In the genomic region with DNA sequence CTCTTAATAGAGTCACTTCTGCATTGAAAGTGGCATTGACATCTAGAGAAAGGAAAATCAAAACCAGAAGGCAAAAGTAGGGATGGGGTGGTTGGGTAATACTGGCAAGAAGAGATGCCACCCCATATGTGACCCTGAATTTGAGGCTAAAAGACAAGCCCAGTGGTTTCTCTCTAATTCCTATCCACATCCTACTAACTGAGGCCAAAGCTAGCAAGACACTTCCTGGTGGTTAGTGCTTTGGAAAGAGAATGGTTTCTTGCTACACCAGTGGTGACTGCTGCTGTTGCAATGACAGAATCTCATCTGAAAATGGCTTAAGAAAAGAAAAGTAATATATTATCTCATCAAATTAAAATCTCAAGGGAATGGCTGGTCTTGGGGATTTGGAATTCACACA, we compare ENCODE assay signal across 19 cellular contexts.
"Had no signal": no experiment of that assay in that cellular context is flagged by ENCODE, and none has a peak within 500 bp of the region (broad histone marks: within the 10 kb centered on the region; RNA-seq: fewer than 3 reads in every experiment).

No MANE protein-coding gene starts in this region.

- H3K4me3 ChIP-seq: colonic mucosa, lung, pancreas, smooth muscle cell, tibial artery, upper lobe of left lung, uterus had no signal

- H3K27ac ChIP-seq: colonic mucosa, pancreas, tibial artery, upper lobe of left lung, uterus had no signal

- H3K9me3 ChIP-seq: colonic mucosa, pancreas, uterus had no signal

- H3K27me3 ChIP-seq: colonic mucosa, pancreas, tibial artery, upper lobe of left lung, uterus had no signal

- H3K36me3 ChIP-seq: colonic mucosa, pancreas, tibial artery, upper lobe of left lung, uterus had no signal

- H3K4me2 ChIP-seq: smooth muscle cell had no signal

- DNase-seq: colonic mucosa; dermis blood vessel endothelial cell; erythroblast; kidney; left cardiac atrium; left ventricle myocardium superior; mesenchymal stem cell; midbrain; occipital lobe; pancreas; right cardiac atrium; stimulated activated CD4-positive, alpha-beta T cell treated with anti-CD3 and anti-CD28 coated beads, Interleukin-4, amount 100 ng/mL, for 1 hour; stimulated activated CD8-positive, alpha-beta memory T cell treated with anti-CD3 and anti-CD28 coated beads, Interleukin-4, amount 100 ng/mL, for 48 hours; stimulated activated naive CD8-positive, alpha-beta T cell treated with anti-CD3 and anti-CD28 coated beads, Interleukin-15, Interleukin-2, amounts not matched to agents 100 U/mL and 50 U/mL, for 24 hours; tibial artery; upper lobe of left lung; uterus had no signal

- H3K4me1 ChIP-seq: colonic mucosa, pancreas, upper lobe of left lung, uterus had no signal
